ENCODE assay signal across 8 cellular contexts in genomic region chr5:6634327-6634713, GRCh38. TPM values are rescaled to one million over a fixed set of nuclear protein-coding genes. Genes with fewer than 3 reads are reported as not detected.
DNase-seq lines count a peak whose midpoint lies in the region; ATAC-seq and TF ChIP-seq lines count a peak whose summit lies in the region.

No MANE protein-coding gene starts in this region.

- peak overlapping the region; percentile 100 for H3K4me3 Mint-ChIP-seq in activated T-helper 17 cell treated with anti-CD3 and anti-CD28 coated beads, Interleukin-2, amount 50 U/mL, for 72 hours

- TF ChIP-seq CTCF in KMS-11 (conservative IDR thresholded peaks at IDR 0.05; ENCODE audit: low read depth, low read length): no peak
- TF ChIP-seq CTCF in upper lobe of left lung (IDR thresholded peaks at IDR 0.05): no peak

- H3K4me2 ChIP-seq in KMS-11: peak overlapping the region; percentile 82

- no peak for TF ChIP-seq POLR2A in upper lobe of left lung (IDR thresholded peaks at IDR 0.05)

- WGBS in upper lobe of left lung, 2 donors: 18% methylated on average over 5 of the region's 5 CpGs

- no peaks in the 10 kb centered on the region for H3K9me3 Mint-ChIP-seq in activated T-helper 17 cell treated with anti-CD3 and anti-CD28 coated beads, Interleukin-2, amount 50 U/mL, for 72 hours

- H3K27me3 ChIP-seq in KMS-11 (ENCODE audit: insufficient read depth, low read depth) (no peaks in the 10 kb centered on the region), upper lobe of left lung (no peaks in the 10 kb centered on the region)

- peaks cover 23% of the 10 kb centered on the region for H3K4me1 Mint-ChIP-seq in activated T-helper 17 cell treated with anti-CD3 and anti-CD28 coated beads, Interleukin-2, amount 50 U/mL, for 72 hours

- H3K36me3 ChIP-seq in KMS-11 (ENCODE audit: insufficient read depth) (peaks cover 8% of the 10 kb centered on the region; the same call in 1 of the 2 replicates), upper lobe of left lung (peaks cover 4 to 20% (median 8%) of the 10 kb centered on the region in 4 donors)

- no peaks in the 10 kb centered on the region for H3K9me3 ChIP-seq in upper lobe of left lung

- peaks cover 5% of the 10 kb centered on the region; the same call in 1 of the 2 replicates for H4K20me1 ChIP-seq in KMS-11 (ENCODE audit: insufficient read depth)

- H3K9ac ChIP-seq in KMS-11: peak overlapping the region; percentile 95; the same call in 1 of the 2 replicates

- H3K36me3 Mint-ChIP-seq in activated T-helper 17 cell treated with anti-CD3 and anti-CD28 coated beads, Interleukin-2, amount 50 U/mL, for 72 hours (ENCODE audit: low read depth): peaks cover 38% of the 10 kb centered on the region

- in situ Hi-C loops in G401 (cut with HindIII; ENCODE audit: low sequenced_read_pairs): no loop called here

- peak overlapping the region; percentile 89; the same call in 1 of the 2 replicates for H2AFZ ChIP-seq in KMS-11 (ENCODE audit: low read depth)

- H3K4me1 ChIP-seq in KMS-11 (ENCODE audit: low read depth, poor library complexity, severe bottlenecking) (peaks cover 32% of the 10 kb centered on the region), upper lobe of left lung (peaks cover 22 to 34% (median 26%) of the 10 kb centered on the region in 4 donors)

- DNase-seq in G401 (ENCODE audit: low spot score) (peak; percentile 29), iPS-NIHi11 (ENCODE audit: low spot score) (peak; percentile 23), upper lobe of left lung (no peak), HK-2 (ENCODE audit: unreplicated experiment) (no peak), NCI-H446 (lab: John Stamatoyannopoulos, UW) (no peak)

- no peak for ATAC-seq in activated T-helper 17 cell treated with anti-CD3 and anti-CD28 coated beads, Interleukin-2, amount 50 U/mL, for 72 hours (replicated peaks)
- ATAC-seq in upper lobe of left lung (ENCODE audit: low FRiP score in 2 of 2): no peak
- ATAC-seq in GM18868 (IDR thresholded peaks at IDR 0.05; ENCODE audit: unreplicated experiment): no peak

- H3K27ac Mint-ChIP-seq in activated T-helper 17 cell treated with anti-CD3 and anti-CD28 coated beads, Interleukin-2, amount 50 U/mL, for 72 hours: peak overlapping the region; percentile 81

- H3K4me3 ChIP-seq in KMS-11 (IDR thresholded peaks at IDR 0.05; ENCODE audit: insufficient read depth, low read depth, low read length) (no peak overlapping the region), upper lobe of left lung (peak overlapping the region in 3 of 4 donors; percentile 91 to 97 (median 95))

- peaks cover 55% of the 10 kb centered on the region for H3K79me2 ChIP-seq in KMS-11 (ENCODE audit: insufficient read depth, low read depth)

- H3K27me3 Mint-ChIP-seq in activated T-helper 17 cell treated with anti-CD3 and anti-CD28 coated beads, Interleukin-2, amount 50 U/mL, for 72 hours: no peaks in the 10 kb centered on the region

- no peak for TF ChIP-seq EP300 in upper lobe of left lung (IDR thresholded peaks at IDR 0.05)

- H3K27ac ChIP-seq in KMS-11: no peak overlapping the region
- H3K27ac ChIP-seq in upper lobe of left lung: peak overlapping the region in 1 of 4 donors; percentile 94

RNA-seq across cellular contexts. Expression of gene SRD5A1, which starts 1.1 kb away (rescaled TPM):
- 15.4 and 40.9 TPM in 2 replicates for total RNA-seq in G401 (2014; rRNA removed; shearing (Covaris generic))
- total RNA-seq in activated T-helper 17 cell treated with anti-CD3 and anti-CD28 coated beads, Interleukin-2, amount 50 U/mL, for 72 hours: 1 to 10 TPM; 8.3 to 10.0 TPM
- 10 to 100 TPM in 2 of 6 donors, 1 to 10 TPM in 4; 3.1 to 10.8 (median 8.8) TPM for total RNA-seq in upper lobe of left lung

RNA-seq across cellular contexts. Expression of gene NSUN2, which starts 1.5 kb away (rescaled TPM):
- 46.6 and 65.0 TPM in 2 replicates for total RNA-seq in G401 (2014; rRNA removed; shearing (Covaris generic))
- 100 to 1,000 TPM in 1 of 2 donors, 10 to 100 TPM in 1; 61.2 to 128 TPM for total RNA-seq in activated T-helper 17 cell treated with anti-CD3 and anti-CD28 coated beads, Interleukin-2, amount 50 U/mL, for 72 hours
- 10 to 100 TPM; 41.9 to 92.2 (median 52.2) TPM for total RNA-seq in upper lobe of left lung

Comparison
In these comparisons a context has a peak if more than half of its experiments do, and no peak if none do; other contexts are left out.
1. DNase-seq: peak in G401 (single experiment) and iPS-NIHi11 (single experiment); none in upper lobe of left lung (0 of 2), HK-2 (single experiment) and NCI-H446 (0 of 2).